Comparison of ENCODE assay signal across 23 cellular contexts in genomic region chr6:138622967-138623366, GRCh38.
DNase-seq lines count a peak whose midpoint lies in the region; ATAC-seq and TF ChIP-seq lines count a peak whose summit lies in the region.
"Had no signal": no experiment of that assay in that cellular context is flagged by ENCODE, and none has a peak within 500 bp of the region (broad histone marks: within the 10 kb centered on the region; RNA-seq: fewer than 3 reads in every experiment).

No MANE protein-coding gene starts in this region.

- CTCF ChIA-PET in WTC11 (lab: Charles Lee) = no interaction called here

- DNase-seq in A172 (ENCODE audit: low spot score) (peak; percentile 14), HT1080 (ENCODE audit: low read depth) (peak; percentile 40), WTC11 (ENCODE audit: low spot score) (no peak), fibroblast of the aortic adventitia (ENCODE audit: low read depth) (peak; percentile 8), upper lobe of right lung (no peak), RPMI8226 (no peak), SIG-M5 (lab: John Stamatoyannopoulos, UW) (no peak)
- DNase-seq: activated CD4-positive, alpha-beta T cell treated with anti-CD3 and anti-CD28 coated beads for 36 hours; activated naive CD4-positive, alpha-beta T cell treated with anti-CD3 and anti-CD28 coated beads, Interleukin-2, amount 10 ng/mL, durations not matched to agents 7 days and 5 days; anterior cingulate cortex; CD4-positive, CD25-positive, alpha-beta regulatory T cell; cerebellar nuclear complex; HCEC 1CT; islet precursor cell; NCI-H1092; NCI-H2081 treated with DMSO at 0.1 percent for 48 hours; NCI-H526; psoas muscle; small intestine; stimulated activated CD4-positive, alpha-beta T cell treated with anti-CD3 and anti-CD28 coated beads, Interleukin-2, amount 100 ng/mL, for 24 hours had no signal

- no peak overlapping the region for H3K4me3 Mint-ChIP-seq in WTC11
- H3K4me3 Mint-ChIP-seq: activated CD4-positive, alpha-beta T cell treated with anti-CD3 and anti-CD28 coated beads for 36 hours; activated naive CD4-positive, alpha-beta T cell treated with anti-CD3 and anti-CD28 coated beads, Interleukin-2, amount 10 ng/mL, durations not matched to agents 7 days and 5 days; CD4-positive, CD25-positive, alpha-beta regulatory T cell; stimulated activated effector memory CD8-positive, alpha-beta T cell treated with anti-CD3 and anti-CD28 coated beads, Interleukin-12 subunit alpha, Interleukin-12 subunit beta, amount 100 ng/mL, for 72 hours; T-helper 1 cell treated with Interleukin-12 subunit alpha and Interleukin-12 subunit beta and Interleukin-4 antibody, amounts not matched to agents 30 μg/mL and 1 μg/mL, for 36 hours had no signal

- peaks cover 8% of the 10 kb centered on the region for H3K4me1 Mint-ChIP-seq in WTC11
- H3K4me1 Mint-ChIP-seq: activated CD4-positive, alpha-beta T cell treated with anti-CD3 and anti-CD28 coated beads for 36 hours; activated naive CD4-positive, alpha-beta T cell treated with anti-CD3 and anti-CD28 coated beads, Interleukin-2, amount 10 ng/mL, durations not matched to agents 7 days and 5 days; CD4-positive, CD25-positive, alpha-beta regulatory T cell; stimulated activated effector memory CD8-positive, alpha-beta T cell treated with anti-CD3 and anti-CD28 coated beads, Interleukin-12 subunit alpha, Interleukin-12 subunit beta, amount 100 ng/mL, for 72 hours had no signal

- intact Hi-C loops in upper lobe of right lung (cut with DNase I) = no loop called here

- no peaks in the 10 kb centered on the region for H3K9me3 Mint-ChIP-seq in WTC11
- H3K9me3 Mint-ChIP-seq: activated naive CD4-positive, alpha-beta T cell treated with anti-CD3 and anti-CD28 coated beads, Interleukin-2, amount 10 ng/mL, durations not matched to agents 7 days and 5 days; CD4-positive, CD25-positive, alpha-beta regulatory T cell; stimulated activated effector memory CD8-positive, alpha-beta T cell treated with anti-CD3 and anti-CD28 coated beads, Interleukin-12 subunit alpha, Interleukin-12 subunit beta, amount 100 ng/mL, for 72 hours; T-helper 1 cell treated with Interleukin-12 subunit alpha and Interleukin-12 subunit beta and Interleukin-4 antibody, amounts not matched to agents 30 μg/mL and 1 μg/mL, for 36 hours had no signal

- H3K4me3 ChIP-seq in fibroblast of the aortic adventitia (ENCODE audit: low read depth, low read length) = no peak overlapping the region
- H3K4me3 ChIP-seq in upper lobe of right lung = no peak overlapping the region
- H3K4me3 ChIP-seq: psoas muscle, vagina had no signal

- H3K9me3 ChIP-seq in upper lobe of right lung = no peaks in the 10 kb centered on the region
- H3K9me3 ChIP-seq: psoas muscle, vagina had no signal

- no peaks in the 10 kb centered on the region for H3K36me3 ChIP-seq in upper lobe of right lung
- H3K36me3 ChIP-seq: vagina had no signal

- POLR2A ChIA-PET in WTC11 (lab: Charles Lee) = no interaction called here

- H3K27ac ChIP-seq in upper lobe of right lung = no peak overlapping the region
- H3K27ac ChIP-seq: psoas muscle, vagina had no signal

- no peaks in the 10 kb centered on the region for H3K27me3 ChIP-seq in upper lobe of right lung
- H3K27me3 ChIP-seq: vagina had no signal

- H3K27ac Mint-ChIP-seq in WTC11 = peak overlapping the region; percentile 23; the same call in 1 of the 2 replicates
- H3K27ac Mint-ChIP-seq: activated CD4-positive, alpha-beta T cell treated with anti-CD3 and anti-CD28 coated beads for 36 hours; activated naive CD4-positive, alpha-beta T cell treated with anti-CD3 and anti-CD28 coated beads, Interleukin-2, amount 10 ng/mL, durations not matched to agents 7 days and 5 days; stimulated activated effector memory CD8-positive, alpha-beta T cell treated with anti-CD3 and anti-CD28 coated beads, Interleukin-12 subunit alpha, Interleukin-12 subunit beta, amount 100 ng/mL, for 72 hours; T-helper 1 cell treated with Interleukin-12 subunit alpha and Interleukin-12 subunit beta and Interleukin-4 antibody, amounts not matched to agents 30 μg/mL and 1 μg/mL, for 36 hours had no signal

- no peaks in the 10 kb centered on the region for H3K36me3 Mint-ChIP-seq in WTC11
- H3K36me3 Mint-ChIP-seq: activated naive CD4-positive, alpha-beta T cell treated with anti-CD3 and anti-CD28 coated beads, Interleukin-2, amount 10 ng/mL, durations not matched to agents 7 days and 5 days; CD4-positive, CD25-positive, alpha-beta regulatory T cell; stimulated activated effector memory CD8-positive, alpha-beta T cell treated with anti-CD3 and anti-CD28 coated beads, Interleukin-12 subunit alpha, Interleukin-12 subunit beta, amount 100 ng/mL, for 72 hours had no signal

- H3K27me3 Mint-ChIP-seq in WTC11 (ENCODE audit: low read depth) = no peaks in the 10 kb centered on the region
- H3K27me3 Mint-ChIP-seq: activated CD4-positive, alpha-beta T cell treated with anti-CD3 and anti-CD28 coated beads for 36 hours had no signal

- H3K4me1 ChIP-seq in upper lobe of right lung = no peaks in the 10 kb centered on the region
- H3K4me1 ChIP-seq: psoas muscle, vagina had no signal

- ATAC-seq in WTC11 (no peak), upper lobe of right lung (no peak)
- ATAC-seq: activated CD4-positive, alpha-beta T cell treated with anti-CD3 and anti-CD28 coated beads for 36 hours; psoas muscle; stimulated activated effector memory CD8-positive, alpha-beta T cell treated with anti-CD3 and anti-CD28 coated beads, Interleukin-12 subunit alpha, Interleukin-12 subunit beta, amount 100 ng/mL, for 72 hours had no signal

- TF ChIP-seq CTCF in WTC11 (IDR thresholded peaks at IDR 0.05) (no peak), fibroblast of the aortic adventitia (IDR thresholded peaks at IDR 0.05; ENCODE audit: insufficient read depth, low read length) (no peak), upper lobe of right lung (IDR thresholded peaks at IDR 0.05) (no peak)

TF ChIP-seq in WTC11, 78 proteins besides CTCF, POLR2A, EP300 and RAD21 (continues in another document):
- TF ChIP-seq ZMAT4 (CRISPR knock-in tag; IDR thresholded peaks at IDR 0.05) (no peak), ELF4 (CRISPR knock-in tag; IDR thresholded peaks at IDR 0.05; ENCODE audit: low read depth) (no peak), GTF2I (CRISPR knock-in tag; conservative IDR thresholded peaks at IDR 0.05) (no peak), FOXK1 (CRISPR knock-in tag; IDR thresholded peaks at IDR 0.05) (no peak), JUN (CRISPR knock-in tag; IDR thresholded peaks at IDR 0.05) (no peak), E2F4 (CRISPR knock-in tag; IDR thresholded peaks at IDR 0.05; ENCODE audit: borderline replicate concordance, low read depth) (no peak), FOXP4 (CRISPR knock-in tag; IDR thresholded peaks at IDR 0.05) (no peak), CREB1 (CRISPR knock-in tag; IDR thresholded peaks at IDR 0.05) (no peak), GABPB1 (CRISPR knock-in tag; IDR thresholded peaks at IDR 0.05) (no peak), ZNF317 (CRISPR knock-in tag; IDR thresholded peaks at IDR 0.05; ENCODE audit: borderline replicate concordance, low read depth) (no peak)

Comparison
In these comparisons a context has a peak if more than half of its experiments do, and no peak if none do; other contexts are left out.
1. DNase-seq: peak in A172 (single experiment), HT1080 (single experiment) and fibroblast of the aortic adventitia (single experiment); none in WTC11 (single experiment), upper lobe of right lung (single experiment), RPMI8226 (single experiment) and SIG-M5 (single experiment).